1 cellular context compared by ENCODE assay signal in the genomic region with DNA sequence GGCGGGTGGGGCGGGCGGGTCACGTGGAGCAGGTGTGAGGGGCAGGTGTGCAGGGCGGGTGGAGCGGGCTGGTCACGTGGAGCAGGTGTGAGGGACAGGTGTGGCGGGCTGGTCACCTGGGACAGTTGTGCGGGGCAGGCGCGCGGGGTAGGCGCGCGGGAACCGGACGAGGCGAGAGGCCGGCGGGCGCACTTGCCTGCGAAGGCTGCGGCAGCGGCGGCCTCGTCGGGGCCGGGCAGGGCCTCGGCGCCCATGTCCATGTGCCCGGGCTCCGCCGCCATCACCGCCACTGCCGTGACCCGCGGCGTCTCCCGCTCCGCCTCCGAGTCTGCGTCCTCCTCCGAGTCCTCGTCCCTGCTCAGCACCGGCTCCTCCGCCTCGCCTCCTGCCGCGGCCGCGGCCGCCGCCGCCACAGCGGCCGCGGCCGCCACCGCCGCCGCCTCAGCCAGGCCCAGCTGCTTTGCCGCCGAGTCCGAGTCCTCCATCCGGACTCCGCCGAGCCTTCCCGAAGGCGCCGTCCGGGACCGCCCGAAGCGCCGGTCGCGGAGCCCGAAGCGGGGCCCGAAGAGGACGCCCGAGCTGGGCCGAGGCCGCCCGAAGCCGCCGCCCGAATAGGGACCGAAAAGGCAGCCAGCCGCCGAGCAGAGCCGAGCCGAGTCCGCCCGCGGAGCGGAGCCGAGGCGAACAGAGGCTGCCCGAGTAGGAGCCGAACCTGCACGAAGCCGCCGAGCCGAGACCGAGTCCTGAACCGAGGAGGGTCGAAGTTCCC.
A peak's percentile ranks its signal among the peaks of the same experiment; 100 is the strongest.
TF ChIP-seq lines count a peak whose summit lies in the region.

A gene with protein sequence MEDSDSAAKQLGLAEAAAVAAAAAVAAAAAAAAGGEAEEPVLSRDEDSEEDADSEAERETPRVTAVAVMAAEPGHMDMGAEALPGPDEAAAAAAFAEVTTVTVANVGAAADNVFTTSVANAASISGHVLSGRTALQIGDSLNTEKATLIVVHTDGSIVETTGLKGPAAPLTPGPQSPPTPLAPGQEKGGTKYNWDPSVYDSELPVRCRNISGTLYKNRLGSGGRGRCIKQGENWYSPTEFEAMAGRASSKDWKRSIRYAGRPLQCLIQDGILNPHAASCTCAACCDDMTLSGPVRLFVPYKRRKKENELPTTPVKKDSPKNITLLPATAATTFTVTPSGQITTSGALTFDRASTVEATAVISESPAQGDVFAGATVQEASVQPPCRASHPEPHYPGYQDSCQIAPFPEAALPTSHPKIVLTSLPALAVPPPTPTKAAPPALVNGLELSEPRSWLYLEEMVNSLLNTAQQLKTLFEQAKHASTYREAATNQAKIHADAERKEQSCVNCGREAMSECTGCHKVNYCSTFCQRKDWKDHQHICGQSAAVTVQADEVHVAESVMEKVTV (minus strand): TSS at position 660 of the 769 bp plus-strand sequence. CDS start 175 bp downstream, at position 485.

TF ChIP-seq in HepG2, 621 proteins besides CTCF, POLR2A, EP300 and RAD21 (continued from another document and continues in another):
- TF ChIP-seq NCOA1 (CRISPR knock-in tag; IDR thresholded peaks at IDR 0.05), result no peak
- no peak for TF ChIP-seq MZF1 (CRISPR knock-in tag; IDR thresholded peaks at IDR 0.05; ENCODE audit: borderline replicate concordance)
- TF ChIP-seq ELF4 (CRISPR knock-in tag; IDR thresholded peaks at IDR 0.05; ENCODE audit: borderline replicate concordance), result no peak
- TF ChIP-seq ZSCAN20 (CRISPR knock-in tag; IDR thresholded peaks at IDR 0.05; ENCODE audit: borderline replicate concordance), result peak; percentile 29; the same call in 1 of the 2 replicates
- no peak for TF ChIP-seq RBM39 (IDR thresholded peaks at IDR 0.05; ENCODE audit: low read depth, low read length, poor library complexity, severe bottlenecking)
- TF ChIP-seq, protein P1, sequence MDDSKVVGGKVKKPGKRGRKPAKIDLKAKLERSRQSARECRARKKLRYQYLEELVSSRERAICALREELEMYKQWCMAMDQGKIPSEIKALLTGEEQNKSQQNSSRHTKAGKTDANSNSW (CRISPR knock-in tag; IDR thresholded peaks at IDR 0.05; ENCODE audit: borderline replicate concordance), result peak; percentile 78; the same call in 1 of the 2 replicates
- TF ChIP-seq ZSCAN21 (CRISPR knock-in tag; IDR thresholded peaks at IDR 0.05; ENCODE audit: borderline replicate concordance), result peak; percentile 72; the same call in 1 of the 2 replicates
- TF ChIP-seq MYC (CRISPR knock-in tag; IDR thresholded peaks at IDR 0.05; ENCODE audit: borderline replicate concordance), result peak; percentile 70
- TF ChIP-seq ZNF468 (CRISPR knock-in tag; IDR thresholded peaks at IDR 0.05), result no peak
- TF ChIP-seq STAT5B (CRISPR knock-in tag; IDR thresholded peaks at IDR 0.05), result no peak
- TF ChIP-seq, protein P2, sequence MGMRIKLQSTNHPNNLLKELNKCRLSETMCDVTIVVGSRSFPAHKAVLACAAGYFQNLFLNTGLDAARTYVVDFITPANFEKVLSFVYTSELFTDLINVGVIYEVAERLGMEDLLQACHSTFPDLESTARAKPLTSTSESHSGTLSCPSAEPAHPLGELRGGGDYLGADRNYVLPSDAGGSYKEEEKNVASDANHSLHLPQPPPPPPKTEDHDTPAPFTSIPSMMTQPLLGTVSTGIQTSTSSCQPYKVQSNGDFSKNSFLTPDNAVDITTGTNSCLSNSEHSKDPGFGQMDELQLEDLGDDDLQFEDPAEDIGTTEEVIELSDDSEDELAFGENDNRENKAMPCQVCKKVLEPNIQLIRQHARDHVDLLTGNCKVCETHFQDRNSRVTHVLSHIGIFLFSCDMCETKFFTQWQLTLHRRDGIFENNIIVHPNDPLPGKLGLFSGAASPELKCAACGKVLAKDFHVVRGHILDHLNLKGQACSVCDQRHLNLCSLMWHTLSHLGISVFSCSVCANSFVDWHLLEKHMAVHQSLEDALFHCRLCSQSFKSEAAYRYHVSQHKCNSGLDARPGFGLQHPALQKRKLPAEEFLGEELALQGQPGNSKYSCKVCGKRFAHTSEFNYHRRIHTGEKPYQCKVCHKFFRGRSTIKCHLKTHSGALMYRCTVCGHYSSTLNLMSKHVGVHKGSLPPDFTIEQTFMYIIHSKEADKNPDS (CRISPR knock-in tag; IDR thresholded peaks at IDR 0.05), result no peak
- TF ChIP-seq, protein P3, sequence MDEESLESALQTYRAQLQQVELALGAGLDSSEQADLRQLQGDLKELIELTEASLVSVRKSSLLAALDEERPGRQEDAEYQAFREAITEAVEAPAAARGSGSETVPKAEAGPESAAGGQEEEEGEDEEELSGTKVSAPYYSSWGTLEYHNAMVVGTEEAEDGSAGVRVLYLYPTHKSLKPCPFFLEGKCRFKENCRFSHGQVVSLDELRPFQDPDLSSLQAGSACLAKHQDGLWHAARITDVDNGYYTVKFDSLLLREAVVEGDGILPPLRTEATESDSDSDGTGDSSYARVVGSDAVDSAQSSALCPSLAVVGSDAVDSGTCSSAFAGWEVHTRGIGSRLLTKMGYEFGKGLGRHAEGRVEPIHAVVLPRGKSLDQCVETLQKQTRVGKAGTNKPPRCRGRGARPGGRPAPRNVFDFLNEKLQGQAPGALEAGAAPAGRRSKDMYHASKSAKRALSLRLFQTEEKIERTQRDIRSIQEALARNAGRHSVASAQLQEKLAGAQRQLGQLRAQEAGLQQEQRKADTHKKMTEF (CRISPR knock-in tag; IDR thresholded peaks at IDR 0.05), result no peak
- no peak for TF ChIP-seq ZNF605 (CRISPR knock-in tag; IDR thresholded peaks at IDR 0.05)
- no peak for TF ChIP-seq CEBPB (IDR thresholded peaks at IDR 0.05; ENCODE audit: borderline replicate concordance, low read depth, low read length)
- TF ChIP-seq, protein P4, sequence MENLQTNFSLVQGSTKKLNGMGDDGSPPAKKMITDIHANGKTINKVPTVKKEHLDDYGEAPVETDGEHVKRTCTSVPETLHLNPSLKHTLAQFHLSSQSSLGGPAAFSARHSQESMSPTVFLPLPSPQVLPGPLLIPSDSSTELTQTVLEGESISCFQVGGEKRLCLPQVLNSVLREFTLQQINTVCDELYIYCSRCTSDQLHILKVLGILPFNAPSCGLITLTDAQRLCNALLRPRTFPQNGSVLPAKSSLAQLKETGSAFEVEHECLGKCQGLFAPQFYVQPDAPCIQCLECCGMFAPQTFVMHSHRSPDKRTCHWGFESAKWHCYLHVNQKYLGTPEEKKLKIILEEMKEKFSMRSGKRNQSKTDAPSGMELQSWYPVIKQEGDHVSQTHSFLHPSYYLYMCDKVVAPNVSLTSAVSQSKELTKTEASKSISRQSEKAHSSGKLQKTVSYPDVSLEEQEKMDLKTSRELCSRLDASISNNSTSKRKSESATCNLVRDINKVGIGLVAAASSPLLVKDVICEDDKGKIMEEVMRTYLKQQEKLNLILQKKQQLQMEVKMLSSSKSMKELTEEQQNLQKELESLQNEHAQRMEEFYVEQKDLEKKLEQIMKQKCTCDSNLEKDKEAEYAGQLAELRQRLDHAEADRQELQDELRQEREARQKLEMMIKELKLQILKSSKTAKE (CRISPR knock-in tag; IDR thresholded peaks at IDR 0.05; ENCODE audit: borderline replicate concordance), result no peak
- TF ChIP-seq, protein P5, sequence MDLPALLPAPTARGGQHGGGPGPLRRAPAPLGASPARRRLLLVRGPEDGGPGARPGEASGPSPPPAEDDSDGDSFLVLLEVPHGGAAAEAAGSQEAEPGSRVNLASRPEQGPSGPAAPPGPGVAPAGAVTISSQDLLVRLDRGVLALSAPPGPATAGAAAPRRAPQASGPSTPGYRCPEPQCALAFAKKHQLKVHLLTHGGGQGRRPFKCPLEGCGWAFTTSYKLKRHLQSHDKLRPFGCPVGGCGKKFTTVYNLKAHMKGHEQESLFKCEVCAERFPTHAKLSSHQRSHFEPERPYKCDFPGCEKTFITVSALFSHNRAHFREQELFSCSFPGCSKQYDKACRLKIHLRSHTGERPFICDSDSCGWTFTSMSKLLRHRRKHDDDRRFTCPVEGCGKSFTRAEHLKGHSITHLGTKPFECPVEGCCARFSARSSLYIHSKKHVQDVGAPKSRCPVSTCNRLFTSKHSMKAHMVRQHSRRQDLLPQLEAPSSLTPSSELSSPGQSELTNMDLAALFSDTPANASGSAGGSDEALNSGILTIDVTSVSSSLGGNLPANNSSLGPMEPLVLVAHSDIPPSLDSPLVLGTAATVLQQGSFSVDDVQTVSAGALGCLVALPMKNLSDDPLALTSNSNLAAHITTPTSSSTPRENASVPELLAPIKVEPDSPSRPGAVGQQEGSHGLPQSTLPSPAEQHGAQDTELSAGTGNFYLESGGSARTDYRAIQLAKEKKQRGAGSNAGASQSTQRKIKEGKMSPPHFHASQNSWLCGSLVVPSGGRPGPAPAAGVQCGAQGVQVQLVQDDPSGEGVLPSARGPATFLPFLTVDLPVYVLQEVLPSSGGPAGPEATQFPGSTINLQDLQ (CRISPR knock-in tag; IDR thresholded peaks at IDR 0.05), result peak; percentile 50; the same call in 1 of the 2 replicates
- TF ChIP-seq RFXAP (CRISPR knock-in tag; IDR thresholded peaks at IDR 0.05; ENCODE audit: borderline replicate concordance), result no peak
- TF ChIP-seq, protein P6, sequence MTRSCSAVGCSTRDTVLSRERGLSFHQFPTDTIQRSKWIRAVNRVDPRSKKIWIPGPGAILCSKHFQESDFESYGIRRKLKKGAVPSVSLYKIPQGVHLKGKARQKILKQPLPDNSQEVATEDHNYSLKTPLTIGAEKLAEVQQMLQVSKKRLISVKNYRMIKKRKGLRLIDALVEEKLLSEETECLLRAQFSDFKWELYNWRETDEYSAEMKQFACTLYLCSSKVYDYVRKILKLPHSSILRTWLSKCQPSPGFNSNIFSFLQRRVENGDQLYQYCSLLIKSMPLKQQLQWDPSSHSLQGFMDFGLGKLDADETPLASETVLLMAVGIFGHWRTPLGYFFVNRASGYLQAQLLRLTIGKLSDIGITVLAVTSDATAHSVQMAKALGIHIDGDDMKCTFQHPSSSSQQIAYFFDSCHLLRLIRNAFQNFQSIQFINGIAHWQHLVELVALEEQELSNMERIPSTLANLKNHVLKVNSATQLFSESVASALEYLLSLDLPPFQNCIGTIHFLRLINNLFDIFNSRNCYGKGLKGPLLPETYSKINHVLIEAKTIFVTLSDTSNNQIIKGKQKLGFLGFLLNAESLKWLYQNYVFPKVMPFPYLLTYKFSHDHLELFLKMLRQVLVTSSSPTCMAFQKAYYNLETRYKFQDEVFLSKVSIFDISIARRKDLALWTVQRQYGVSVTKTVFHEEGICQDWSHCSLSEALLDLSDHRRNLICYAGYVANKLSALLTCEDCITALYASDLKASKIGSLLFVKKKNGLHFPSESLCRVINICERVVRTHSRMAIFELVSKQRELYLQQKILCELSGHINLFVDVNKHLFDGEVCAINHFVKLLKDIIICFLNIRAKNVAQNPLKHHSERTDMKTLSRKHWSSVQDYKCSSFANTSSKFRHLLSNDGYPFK (CRISPR knock-in tag; IDR thresholded peaks at IDR 0.05; ENCODE audit: borderline replicate concordance), result no peak
- TF ChIP-seq ZNF496 (CRISPR knock-in tag; IDR thresholded peaks at IDR 0.05; ENCODE audit: insufficient replicate concordance), result no peak
- TF ChIP-seq PCBP1 (IDR thresholded peaks at IDR 0.05; ENCODE audit: borderline replicate concordance, low read depth, low read length), result no peak
- no peak; the same call in 1 of the 2 replicates for TF ChIP-seq ZNF607 (CRISPR knock-in tag; IDR thresholded peaks at IDR 0.05; ENCODE audit: borderline replicate concordance)
- TF ChIP-seq SOX13 (IDR thresholded peaks at IDR 0.05), result no peak
- no peak for TF ChIP-seq SOX13 (CRISPR knock-in tag; conservative IDR thresholded peaks at IDR 0.05 in 1 of 2, IDR thresholded peaks at IDR 0.05 in 1 of 2)
- TF ChIP-seq RFX1 (IDR thresholded peaks at IDR 0.05), result no peak
- TF ChIP-seq, protein P7, sequence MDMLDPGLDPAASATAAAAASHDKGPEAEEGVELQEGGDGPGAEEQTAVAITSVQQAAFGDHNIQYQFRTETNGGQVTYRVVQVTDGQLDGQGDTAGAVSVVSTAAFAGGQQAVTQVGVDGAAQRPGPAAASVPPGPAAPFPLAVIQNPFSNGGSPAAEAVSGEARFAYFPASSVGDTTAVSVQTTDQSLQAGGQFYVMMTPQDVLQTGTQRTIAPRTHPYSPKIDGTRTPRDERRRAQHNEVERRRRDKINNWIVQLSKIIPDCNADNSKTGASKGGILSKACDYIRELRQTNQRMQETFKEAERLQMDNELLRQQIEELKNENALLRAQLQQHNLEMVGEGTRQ (IDR thresholded peaks at IDR 0.05; ENCODE audit: low read depth, low read length), result peak; percentile 40; the same call in 1 of the 2 replicates
- TF ChIP-seq, protein P7 (CRISPR knock-in tag; IDR thresholded peaks at IDR 0.05; ENCODE audit: borderline replicate concordance), result peak; percentile 48; the same call in 1 of the 2 replicates
- TF ChIP-seq, protein P8, sequence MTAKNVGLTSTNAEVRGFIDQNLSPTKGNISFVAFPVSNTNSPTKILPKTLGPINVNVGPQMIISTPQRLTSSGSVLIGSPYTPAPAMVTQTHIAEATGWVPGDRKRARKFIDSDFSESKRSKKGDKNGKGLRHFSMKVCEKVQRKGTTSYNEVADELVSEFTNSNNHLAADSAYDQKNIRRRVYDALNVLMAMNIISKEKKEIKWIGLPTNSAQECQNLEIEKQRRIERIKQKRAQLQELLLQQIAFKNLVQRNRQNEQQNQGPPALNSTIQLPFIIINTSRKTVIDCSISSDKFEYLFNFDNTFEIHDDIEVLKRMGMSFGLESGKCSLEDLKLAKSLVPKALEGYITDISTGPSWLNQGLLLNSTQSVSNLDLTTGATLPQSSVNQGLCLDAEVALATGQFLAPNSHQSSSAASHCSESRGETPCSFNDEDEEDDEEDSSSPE (CRISPR knock-in tag; IDR thresholded peaks at IDR 0.05), result 0 out of 2 replicates have a peak, but pooled peaks have one; percentile 30
- TF ChIP-seq ZNF33B (CRISPR knock-in tag; IDR thresholded peaks at IDR 0.05), result no peak
- 0 out of 2 replicates have a peak, but pooled peaks have one; percentile 2 for TF ChIP-seq CCDC6 (CRISPR knock-in tag; IDR thresholded peaks at IDR 0.05)
- TF ChIP-seq, protein P9, sequence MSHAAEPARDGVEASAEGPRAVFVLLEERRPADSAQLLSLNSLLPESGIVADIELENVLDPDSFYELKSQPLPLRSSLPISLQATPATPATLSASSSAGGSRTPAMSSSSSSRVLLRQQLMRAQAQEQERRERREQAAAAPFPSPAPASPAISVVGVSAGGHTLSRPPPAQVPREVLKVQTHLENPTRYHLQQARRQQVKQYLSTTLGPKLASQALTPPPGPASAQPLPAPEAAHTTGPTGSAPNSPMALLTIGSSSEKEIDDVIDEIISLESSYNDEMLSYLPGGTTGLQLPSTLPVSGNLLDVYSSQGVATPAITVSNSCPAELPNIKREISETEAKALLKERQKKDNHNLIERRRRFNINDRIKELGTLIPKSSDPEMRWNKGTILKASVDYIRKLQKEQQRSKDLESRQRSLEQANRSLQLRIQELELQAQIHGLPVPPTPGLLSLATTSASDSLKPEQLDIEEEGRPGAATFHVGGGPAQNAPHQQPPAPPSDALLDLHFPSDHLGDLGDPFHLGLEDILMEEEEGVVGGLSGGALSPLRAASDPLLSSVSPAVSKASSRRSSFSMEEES (CRISPR knock-in tag; IDR thresholded peaks at IDR 0.05), result no peak
- no peak for TF ChIP-seq ZNF891 (CRISPR knock-in tag; IDR thresholded peaks at IDR 0.05)
- TF ChIP-seq, protein P10, sequence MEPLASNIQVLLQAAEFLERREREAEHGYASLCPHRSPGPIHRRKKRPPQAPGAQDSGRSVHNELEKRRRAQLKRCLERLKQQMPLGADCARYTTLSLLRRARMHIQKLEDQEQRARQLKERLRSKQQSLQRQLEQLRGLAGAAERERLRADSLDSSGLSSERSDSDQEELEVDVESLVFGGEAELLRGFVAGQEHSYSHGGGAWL (CRISPR knock-in tag; IDR thresholded peaks at IDR 0.05), result no peak
- TF ChIP-seq ZNF337 (CRISPR knock-in tag; IDR thresholded peaks at IDR 0.05; ENCODE audit: borderline replicate concordance, low read depth), result no peak
